Comparison of ENCODE assay signal across 19 cellular contexts in the genomic region with DNA sequence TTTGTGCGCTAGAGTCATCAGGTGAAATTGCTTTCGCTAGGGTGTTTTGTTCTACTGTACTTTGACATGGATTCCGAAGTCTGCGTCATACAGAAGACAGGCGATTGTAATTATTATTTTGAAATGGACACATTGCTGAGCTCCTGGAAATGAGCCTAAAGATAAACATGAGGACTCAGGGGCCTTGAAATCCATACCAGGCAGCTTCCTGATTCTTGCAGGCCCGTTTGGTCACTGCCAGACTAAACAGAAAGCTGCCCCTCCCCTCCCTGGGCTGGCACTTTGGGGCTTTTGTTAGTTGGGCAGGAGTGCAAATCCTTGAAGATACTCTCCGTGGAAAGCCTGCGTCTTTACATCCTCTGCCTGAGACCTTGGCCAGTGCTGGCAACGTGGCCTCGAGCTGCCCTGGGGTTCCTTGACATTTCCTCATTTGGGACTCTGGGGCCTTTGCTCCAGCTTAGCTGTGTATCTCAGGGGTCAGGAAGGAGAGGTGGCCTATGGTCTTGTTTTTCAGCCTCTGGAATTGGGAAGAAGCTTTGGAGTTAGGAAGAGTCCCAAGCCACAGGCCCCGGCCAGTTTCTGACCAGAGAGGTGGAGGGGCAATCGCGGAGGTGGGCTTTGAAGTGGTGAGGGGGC. TPM values are rescaled to one million over a fixed set of nuclear protein-coding genes. Genes with fewer than 3 reads are reported as not detected.
DNase-seq lines count a peak whose midpoint lies in the region; ATAC-seq and TF ChIP-seq lines count a peak whose summit lies in the region.
"Had no signal": no experiment of that assay in that cellular context is flagged by ENCODE, and none has a peak within 500 bp of the region (broad histone marks: within the 10 kb centered on the region; RNA-seq: fewer than 3 reads in every experiment).

No MANE protein-coding gene starts in this region.

- peak in 5 of 8 donors; percentile 19 to 50 (median 35) for ATAC-seq in heart right ventricle
- ATAC-seq: GM12878 had no signal

- no peak overlapping the region for H3K4me3 Mint-ChIP-seq in activated naive CD8-positive, alpha-beta T cell treated with anti-CD3 and anti-CD28 coated beads for 36 hours
- H3K4me3 Mint-ChIP-seq: neural progenitor cell had no signal

- H3K4me1 Mint-ChIP-seq in activated naive CD8-positive, alpha-beta T cell treated with anti-CD3 and anti-CD28 coated beads for 36 hours = peaks cover 4% of the 10 kb centered on the region

- intact Hi-C loops in heart right ventricle (cut with DNase I) = loop anchor here in 1 of 10 donors (10.0 kb wide), 1 partner anchor 392 kb away; no protein-coding TSS in a partner anchor

- no peaks in the 10 kb centered on the region for H3K9me3 Mint-ChIP-seq in activated naive CD8-positive, alpha-beta T cell treated with anti-CD3 and anti-CD28 coated beads for 36 hours

- H3K27ac ChIP-seq in heart right ventricle (peak overlapping the region in 3 of 10 donors; percentile 13 to 26 (median 15)), right atrium auricular region (peak overlapping the region in 1 of 2 donors; percentile 43), hepatocyte (peak overlapping the region; percentile 21), substantia nigra (ENCODE audit: low read depth, low read length, poor library complexity, severe bottlenecking) (no peak overlapping the region)
- H3K27ac ChIP-seq: KMS-11, neural progenitor cell, vagina had no signal

- H3K36me3 ChIP-seq in heart right ventricle (no peaks in the 10 kb centered on the region), right atrium auricular region (no peaks in the 10 kb centered on the region), hepatocyte (replicated peaks; ENCODE audit: insufficient read depth, low read depth) (no peaks in the 10 kb centered on the region), MG63 (no peaks in the 10 kb centered on the region)
- H3K36me3 ChIP-seq: neural progenitor cell, vagina had no signal

- H3K27me3 Mint-ChIP-seq in activated naive CD8-positive, alpha-beta T cell treated with anti-CD3 and anti-CD28 coated beads for 36 hours = no peaks in the 10 kb centered on the region

- H3K4me3 ChIP-seq in heart right ventricle (no peak overlapping the region), right atrium auricular region (no peak overlapping the region), cardiac fibroblast (replicated peaks in 1 of 2; ENCODE audit: low read depth in 2 of 2, low read length in 2 of 2) (no peak overlapping the region), hepatocyte (no peak overlapping the region), MG63 (no peak overlapping the region)
- H3K4me3 ChIP-seq: GM12878, lung, neural progenitor cell, vagina had no signal

- peak overlapping the region; percentile 11 for H3K4me2 ChIP-seq in hepatocyte
- H3K4me2 ChIP-seq: KMS-11, neural progenitor cell had no signal

- no peak overlapping the region for H3K27ac Mint-ChIP-seq in activated naive CD8-positive, alpha-beta T cell treated with anti-CD3 and anti-CD28 coated beads for 36 hours

- DNase-seq in heart right ventricle (no peak), right atrium auricular region (ENCODE audit: low spot score) (no peak), cardiac fibroblast (ENCODE audit: low read depth in 2 of 2) (peak; percentile 72 to 80), hepatocyte (ENCODE audit: low spot score) (no peak), ureter (ENCODE audit: low spot score) (peak; percentile 46), MG63 (no peak), substantia nigra (lab: John Stamatoyannopoulos, UW) (no peak)
- no peak for DNase-seq in activated naive CD8-positive, alpha-beta T cell treated with anti-CD3 and anti-CD28 coated beads for 36 hours
- DNase-seq: activated CD4-positive, CD25-positive, alpha-beta regulatory T cell; AML-193; DMS53; effector CD8-positive, alpha-beta T cell; hippocampal formation; NCI-H2081 treated with DMSO at 0.1 percent for 48 hours had no signal

- WGBS in heart right ventricle, 2 donors = 60 to 62% methylated on average over 13 of the region's 13 CpGs
- 76% methylated on average over 13 of the region's 13 CpGs for WGBS in hepatocyte (ENCODE audit: low lambda C conversion rate, missing lambda C conversion rate)

- no peaks in the 10 kb centered on the region for H3K27me3 ChIP-seq in heart right ventricle
- no peaks in the 10 kb centered on the region for H3K27me3 ChIP-seq in right atrium auricular region
- no peaks in the 10 kb centered on the region for H3K27me3 ChIP-seq in hepatocyte
- no peaks in the 10 kb centered on the region for H3K27me3 ChIP-seq in MG63
- H3K27me3 ChIP-seq: neural progenitor cell, vagina had no signal

- TF ChIP-seq CTCF in heart right ventricle (IDR thresholded peaks at IDR 0.05) (no peak), right atrium auricular region (IDR thresholded peaks at IDR 0.05) (no peak), cardiac fibroblast (IDR thresholded peaks at IDR 0.05; ENCODE audit: low read depth, low read length) (no peak), hepatocyte (IDR thresholded peaks at IDR 0.05; ENCODE audit: poor library complexity) (no peak)

- H2AFZ ChIP-seq in hepatocyte = no peak overlapping the region
- H2AFZ ChIP-seq: neural progenitor cell had no signal

- no peaks in the 10 kb centered on the region for H3K36me3 Mint-ChIP-seq in activated naive CD8-positive, alpha-beta T cell treated with anti-CD3 and anti-CD28 coated beads for 36 hours

- H3K9me3 ChIP-seq in heart right ventricle = no peaks in the 10 kb centered on the region
- H3K9me3 ChIP-seq in right atrium auricular region = no peaks in the 10 kb centered on the region
- no peaks in the 10 kb centered on the region for H3K9me3 ChIP-seq in hepatocyte (ENCODE audit: low read depth)
- no peaks in the 10 kb centered on the region for H3K9me3 ChIP-seq in MG63
- H3K9me3 ChIP-seq: vagina had no signal

- H3K4me1 ChIP-seq in heart right ventricle = peaks cover 0 to 25% (median 15%) of the 10 kb centered on the region in 9 donors
- H3K4me1 ChIP-seq in right atrium auricular region = peaks cover 0 to 19% of the 10 kb centered on the region in 2 donors
- H3K4me1 ChIP-seq in hepatocyte (ENCODE audit: insufficient read depth) = peaks cover 11% of the 10 kb centered on the region
- H3K4me1 ChIP-seq: vagina had no signal

- no peaks in the 10 kb centered on the region for H4K20me1 ChIP-seq in hepatocyte (ENCODE audit: insufficient read depth, poor library complexity, severe bottlenecking)

- H3K9me2 ChIP-seq in hepatocyte (replicated peaks; ENCODE audit: insufficient read depth) = no peaks in the 10 kb centered on the region

- H3K79me2 ChIP-seq in hepatocyte = no peaks in the 10 kb centered on the region

RNA-seq across cellular contexts. Expression of gene KCNE2, which starts 26.9 kb away (rescaled TPM):
- not detected for total RNA-seq in heart right ventricle
- polyA plus RNA-seq in heart right ventricle = under 1 TPM; 0.04 to 0.73 TPM
- total RNA-seq in right atrium auricular region = not detected
- total RNA-seq in hepatocyte = 2.9 and 4.9 TPM in 2 replicates
- 5.0 and 5.2 TPM in 2 replicates for polyA plus RNA-seq in hepatocyte
- total RNA-seq in ureter = not detected
- not detected for total RNA-seq in activated naive CD8-positive, alpha-beta T cell treated with anti-CD3 and anti-CD28 coated beads for 36 hours
- not detected in 2 replicates for total RNA-seq in MG63 (2014; rRNA removed; shearing (Covaris generic); ENCODE audit: low replicate concordance)
- total RNA-seq: GM12878, vagina had no signal
- polyA plus RNA-seq: GM12878 had no signal

RNA-seq across cellular contexts. Expression of gene SMIM11, which starts 38.4 kb away (rescaled TPM):
- 10 to 100 TPM in 2 of 10 donors, 1 to 10 TPM in 8; 1.9 to 21.4 (median 7.2) TPM for total RNA-seq in heart right ventricle
- 1 to 10 TPM in 1 of 2 donors, under 1 TPM in 1; 0.80 to 4.3 TPM for polyA plus RNA-seq in heart right ventricle
- total RNA-seq in right atrium auricular region = 1 to 10 TPM; 5.3 to 6.6 TPM
- 2.7 and 16.8 TPM in 2 replicates for total RNA-seq in hepatocyte
- polyA plus RNA-seq in hepatocyte = 4.1 and 6.6 TPM in 2 replicates
- total RNA-seq in ureter = 21.3 TPM
- total RNA-seq in activated naive CD8-positive, alpha-beta T cell treated with anti-CD3 and anti-CD28 coated beads for 36 hours = 10 to 100 TPM; 24.8 to 38.9 TPM
- total RNA-seq in MG63 (2014; rRNA removed; shearing (Covaris generic); ENCODE audit: low replicate concordance) = 7.9 and 12.3 TPM in 2 replicates

Comparison
In these comparisons a context has a peak if more than half of its experiments do, and no peak if none do; other contexts are left out.
1. DNase-seq: peak in cardiac fibroblast (2 of 2) and ureter (single experiment); none in heart right ventricle (0 of 2), right atrium auricular region (single experiment), hepatocyte (single experiment), activated naive CD8-positive, alpha-beta T cell treated with anti-CD3 and anti-CD28 coated beads for 36 hours (single experiment), MG63 (single experiment) and substantia nigra (0 of 49).